In genomic region chr3:90092994-90093393, GRCh38 we compare ENCODE assay signal across 8 cellular contexts.
A peak's percentile ranks its signal among the peaks of the same experiment; 100 is the strongest.
DNase-seq lines count a peak whose midpoint lies in the region; ATAC-seq and TF ChIP-seq lines count a peak whose summit lies in the region.

No MANE protein-coding gene starts in this region.

- no peaks in the 10 kb centered on the region for H3K9me2 ChIP-seq in SU-DHL-6 (replicated peaks; ENCODE audit: insufficient read depth, low read length)

- H3K36me3 Mint-ChIP-seq in activated naive CD8-positive, alpha-beta T cell treated with anti-CD3 and anti-CD28 coated beads, Interleukin-2, amount 50 U/mL, for 24 hours (ENCODE audit: low read depth) = no peaks in the 10 kb centered on the region

- no peaks in the 10 kb centered on the region for H3K27me3 Mint-ChIP-seq in activated naive CD8-positive, alpha-beta T cell treated with anti-CD3 and anti-CD28 coated beads, Interleukin-2, amount 50 U/mL, for 24 hours

- no peaks in the 10 kb centered on the region for H3K27me3 ChIP-seq in HL-60 (ENCODE audit: insufficient read depth, poor library complexity, severe bottlenecking)
- H3K27me3 ChIP-seq in SU-DHL-6 (ENCODE audit: low read length) = no peaks in the 10 kb centered on the region

- no peaks in the 10 kb centered on the region for H3K79me2 ChIP-seq in SU-DHL-6 (ENCODE audit: insufficient read depth, low read length)

- no peaks in the 10 kb centered on the region for H3K4me1 Mint-ChIP-seq in activated naive CD8-positive, alpha-beta T cell treated with anti-CD3 and anti-CD28 coated beads, Interleukin-2, amount 50 U/mL, for 24 hours

- no peak overlapping the region for H3K4me3 Mint-ChIP-seq in activated naive CD8-positive, alpha-beta T cell treated with anti-CD3 and anti-CD28 coated beads, Interleukin-2, amount 50 U/mL, for 24 hours

- intact Hi-C loops in left ventricle myocardium superior (cut with micrococcal nuclease) = no loop called here

- no peak overlapping the region for H3K27ac Mint-ChIP-seq in activated naive CD8-positive, alpha-beta T cell treated with anti-CD3 and anti-CD28 coated beads, Interleukin-2, amount 50 U/mL, for 24 hours

- no peak overlapping the region for H3K9ac ChIP-seq in SU-DHL-6 (ENCODE audit: low read length)

- H3K4me2 ChIP-seq in SU-DHL-6 (ENCODE audit: low read depth, low read length, poor library complexity, severe bottlenecking) = no peak overlapping the region

- H3K27ac ChIP-seq in C4-2B = no peak overlapping the region
- H3K27ac ChIP-seq in HL-60 (replicated peaks) = no peak overlapping the region
- no peak overlapping the region for H3K27ac ChIP-seq in SU-DHL-6 (ENCODE audit: low read depth, low read length)

- no peaks in the 10 kb centered on the region for H4K20me1 ChIP-seq in SU-DHL-6 (ENCODE audit: low read depth, low read length)

- DNase-seq in HL-60 (ENCODE audit: low read depth in 1 of 2, low spot score in 1 of 2) (peak in 1 of 2 experiments; percentile 0), left lobe of liver (ENCODE audit: low spot score) (no peak), AG08395 (ENCODE audit: low spot score) (no peak), left ventricle myocardium superior (no peak)
- no peak for DNase-seq in activated naive CD8-positive, alpha-beta T cell treated with anti-CD3 and anti-CD28 coated beads, Interleukin-2, amount 50 U/mL, for 24 hours

- TF ChIP-seq CTCF in C4-2B (conservative IDR thresholded peaks at IDR 0.05) (peak; percentile 80), HL-60 (IDR thresholded peaks at IDR 0.05; ENCODE audit: insufficient read depth, low read length) (peak; percentile 38), SU-DHL-6 (IDR thresholded peaks at IDR 0.05; ENCODE audit: insufficient read depth, low read length, poor library complexity, severe bottlenecking) (peak; percentile 37)

- H3K9me3 Mint-ChIP-seq in activated naive CD8-positive, alpha-beta T cell treated with anti-CD3 and anti-CD28 coated beads, Interleukin-2, amount 50 U/mL, for 24 hours = no peaks in the 10 kb centered on the region

- ATAC-seq in left lobe of liver (peak; percentile 40), HG02852 (IDR thresholded peaks at IDR 0.05; ENCODE audit: unreplicated experiment) (no peak), left ventricle myocardium superior (no peak)
- no peak for ATAC-seq in activated naive CD8-positive, alpha-beta T cell treated with anti-CD3 and anti-CD28 coated beads, Interleukin-2, amount 50 U/mL, for 24 hours

- no peaks in the 10 kb centered on the region for H3K36me3 ChIP-seq in SU-DHL-6 (ENCODE audit: low read length)

- H3K4me3 ChIP-seq in HL-60 (replicated peaks; ENCODE audit: insufficient read depth, low read length) (no peak overlapping the region), SU-DHL-6 (ENCODE audit: insufficient read depth, low read length, poor library complexity, severe bottlenecking) (no peak overlapping the region)

- H3K9me3 ChIP-seq in SU-DHL-6 (ENCODE audit: insufficient read depth, low read length) = no peaks in the 10 kb centered on the region

- H2AFZ ChIP-seq in SU-DHL-6 (ENCODE audit: low read depth, low read length, severe bottlenecking) = no peak overlapping the region

- no peaks in the 10 kb centered on the region for H3F3A ChIP-seq in SU-DHL-6 (ENCODE audit: insufficient read depth)
